8 cellular contexts compared by ENCODE assay signal in the genomic region with DNA sequence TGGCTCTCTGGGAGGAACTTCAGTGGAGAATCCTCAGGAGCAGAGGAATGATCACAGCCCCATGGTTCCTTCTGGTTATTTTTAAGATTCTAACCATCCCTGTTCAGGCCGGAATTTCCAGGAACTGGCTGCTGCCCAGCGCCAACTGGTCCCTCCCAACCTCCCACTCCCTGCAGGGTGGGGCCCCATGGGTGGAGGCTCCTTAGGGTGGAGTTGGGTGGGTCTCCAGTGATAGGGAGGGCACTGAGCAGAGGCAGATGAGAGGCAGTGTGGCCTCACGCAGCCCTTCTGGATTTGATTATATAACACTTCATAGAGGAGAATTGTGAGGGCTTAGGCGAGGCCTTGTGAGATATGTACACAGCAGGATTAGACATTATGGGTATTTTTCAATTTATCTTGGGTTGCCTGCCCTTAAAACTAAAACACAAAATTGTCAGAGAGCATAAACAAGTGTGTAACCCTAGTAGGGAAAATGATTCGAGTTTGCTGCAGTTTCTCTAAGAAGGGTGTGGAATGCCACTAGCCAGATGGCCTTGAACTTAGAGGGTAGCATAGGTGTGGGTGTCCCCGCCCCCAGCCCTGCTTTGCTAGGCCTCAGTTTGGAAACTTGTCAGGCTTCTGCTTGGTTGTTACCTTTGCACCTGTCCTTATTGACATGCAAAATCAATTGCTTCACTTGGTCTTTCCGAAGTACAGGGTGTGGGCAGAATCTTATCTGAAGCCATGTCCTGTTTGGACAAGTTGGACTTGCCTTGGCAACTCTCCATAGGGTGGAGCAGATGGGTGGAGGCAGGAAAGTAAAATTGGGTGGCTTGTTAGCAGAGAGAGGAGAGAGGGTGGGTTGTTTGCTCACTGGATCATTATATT. TPM values are rescaled to one million over a fixed set of nuclear protein-coding genes. Genes with fewer than 3 reads are reported as not detected.
A peak's percentile ranks its signal among the peaks of the same experiment; 100 is the strongest.
DNase-seq lines count a peak whose midpoint lies in the region; ATAC-seq and TF ChIP-seq lines count a peak whose summit lies in the region.

No MANE protein-coding gene starts in this region.

- CTCF ChIA-PET in activated naive CD4-positive, alpha-beta T cell treated with anti-CD3 and anti-CD28 coated beads for 36 hours (lab: Charles Lee): interaction anchor here (0.6 to 6.3 kb wide), 10 partner anchors 10 to 610 kb away, joined by 4 to 101 read pairs (median 8); no protein-coding TSS in a partner anchor
- CTCF ChIA-PET in activated B cell treated with CpG ODN at 0.5 μM for 24 hours (lab: Charles Lee): interaction anchor here (0.6 to 7.2 kb wide), 8 partner anchors 54 to 611 kb away, joined by 3 to 221 read pairs (median 21); no protein-coding TSS in a partner anchor

- H3K27me3 ChIP-seq in heart right ventricle (no peaks in the 10 kb centered on the region), skeletal muscle satellite cell (ENCODE audit: control insufficient read depth, insufficient read depth, low read length) (no peaks in the 10 kb centered on the region)

- TF ChIP-seq CTCF in activated B cell treated with CpG ODN at 0.5 μM for 24 hours (IDR thresholded peaks at IDR 0.05): no peak
- no peak for TF ChIP-seq CTCF in heart right ventricle (IDR thresholded peaks at IDR 0.05)

- ATAC-seq in activated B cell treated with CpG ODN at 0.5 μM for 24 hours (ENCODE audit: low read depth) (no peak), heart right ventricle (peak; percentile 36 to 87 (median 70)), HG03108 (IDR thresholded peaks at IDR 0.05; ENCODE audit: unreplicated experiment) (no peak), GM18909 (IDR thresholded peaks at IDR 0.05; ENCODE audit: poor library complexity, unreplicated experiment) (no peak)

- H3K36me3 ChIP-seq in heart right ventricle (no peaks in the 10 kb centered on the region), skeletal muscle satellite cell (ENCODE audit: insufficient read depth, low read length) (no peaks in the 10 kb centered on the region)

- H3K4me1 Mint-ChIP-seq in activated naive CD4-positive, alpha-beta T cell treated with anti-CD3 and anti-CD28 coated beads for 36 hours (ENCODE audit: low read depth): peaks cover 89% of the 10 kb centered on the region
- peaks cover 79% of the 10 kb centered on the region for H3K4me1 Mint-ChIP-seq in activated B cell treated with CpG ODN at 0.5 μM for 24 hours

- H3K4me1 ChIP-seq in heart right ventricle (peaks cover 32 to 100% (median 99%) of the 10 kb centered on the region in 9 donors), skeletal muscle satellite cell (ENCODE audit: control insufficient read depth, insufficient read depth, low read length) (peaks cover 82% of the 10 kb centered on the region)

- H3K27ac ChIP-seq in heart right ventricle: peak overlapping the region; percentile 59 to 100 (median 99)

- peak overlapping the region; percentile 66 for H3K4me2 ChIP-seq in skeletal muscle satellite cell (ENCODE audit: low read length)

- intact Hi-C loops in activated naive CD4-positive, alpha-beta T cell treated with anti-CD3 and anti-CD28 coated beads for 36 hours (cut with micrococcal nuclease): loop anchor here (5.0 to 10.0 kb wide), 5 partner anchors 129 to 779 kb away; a partner anchor contains a TSS
- intact Hi-C loops in activated B cell treated with CpG ODN at 0.5 μM for 24 hours (cut with micrococcal nuclease) (loop anchor here (5.0 kb wide), 1 partner anchor 464 kb away; no protein-coding TSS in a partner anchor), heart right ventricle (cut with DNase I) (loop anchor here (2.0 to 10.0 kb wide), 12 partner anchors 149 to 619 kb away; no protein-coding TSS in a partner anchor)

- no peaks in the 10 kb centered on the region for H3K9me3 ChIP-seq in heart right ventricle
- no peaks in the 10 kb centered on the region for H3K9me3 ChIP-seq in skeletal muscle satellite cell (replicated peaks; ENCODE audit: low read length)

- H3K4me3 Mint-ChIP-seq in activated naive CD4-positive, alpha-beta T cell treated with anti-CD3 and anti-CD28 coated beads for 36 hours: no peak overlapping the region
- peak overlapping the region; percentile 4 for H3K4me3 Mint-ChIP-seq in activated B cell treated with CpG ODN at 0.5 μM for 24 hours

- POLR2A ChIA-PET in activated B cell treated with CpG ODN at 0.5 μM for 24 hours (lab: Charles Lee): no interaction called here

- H3K27ac Mint-ChIP-seq in activated naive CD4-positive, alpha-beta T cell treated with anti-CD3 and anti-CD28 coated beads for 36 hours: peak overlapping the region; percentile 92
- H3K27ac Mint-ChIP-seq in activated B cell treated with CpG ODN at 0.5 μM for 24 hours: peak overlapping the region; percentile 78

- WGBS in heart right ventricle, 2 donors: 14 to 20% methylated on average over 7 of the region's 7 CpGs

- DNase-seq in activated naive CD4-positive, alpha-beta T cell treated with anti-CD3 and anti-CD28 coated beads for 36 hours: no peak
- DNase-seq in activated naive CD4-positive, alpha-beta T cell treated with anti-CD3 and anti-CD28 coated beads, Interleukin-2, amount 50 U/mL, for 16 hours: no peak
- DNase-seq in activated B cell treated with CpG ODN at 0.5 μM for 24 hours: no peak
- DNase-seq in heart right ventricle: peak; percentile 60 to 72
- DNase-seq in pons (ENCODE audit: low spot score): no peak

- peak overlapping the region in 4 of 10 donors; percentile 11 to 32 (median 26) for H3K4me3 ChIP-seq in heart right ventricle
- H3K4me3 ChIP-seq in skeletal muscle satellite cell (ENCODE audit: low read length): peak overlapping the region; percentile 17

- no peaks in the 10 kb centered on the region for H3K27me3 Mint-ChIP-seq in activated naive CD4-positive, alpha-beta T cell treated with anti-CD3 and anti-CD28 coated beads for 36 hours (ENCODE audit: low read depth)
- no peaks in the 10 kb centered on the region for H3K27me3 Mint-ChIP-seq in activated B cell treated with CpG ODN at 0.5 μM for 24 hours

- peak overlapping the region; percentile 48 for H3K9ac ChIP-seq in skeletal muscle satellite cell (ENCODE audit: low read depth, low read length)

- peaks cover 3% of the 10 kb centered on the region for H3K36me3 Mint-ChIP-seq in activated naive CD4-positive, alpha-beta T cell treated with anti-CD3 and anti-CD28 coated beads for 36 hours (ENCODE audit: low read depth)
- H3K36me3 Mint-ChIP-seq in activated B cell treated with CpG ODN at 0.5 μM for 24 hours (ENCODE audit: low read depth): peaks cover 5% of the 10 kb centered on the region

- H3K9me3 Mint-ChIP-seq in activated naive CD4-positive, alpha-beta T cell treated with anti-CD3 and anti-CD28 coated beads for 36 hours: no peaks in the 10 kb centered on the region
- H3K9me3 Mint-ChIP-seq in activated B cell treated with CpG ODN at 0.5 μM for 24 hours: no peaks in the 10 kb centered on the region

RNA-seq across cellular contexts. Expression of a gene that starts 9.3 kb away (rescaled TPM):
- total RNA-seq in activated naive CD4-positive, alpha-beta T cell treated with anti-CD3 and anti-CD28 coated beads for 36 hours: 10 to 100 TPM; 15.2 to 15.8 TPM
- 14.5 and 15.9 TPM in 2 replicates for total RNA-seq in activated B cell treated with CpG ODN at 0.5 μM for 24 hours
- 10 to 100 TPM; 14.1 to 25.1 (median 20.0) TPM for total RNA-seq in heart right ventricle
- 10 to 100 TPM in 1 of 2 donors, 1 to 10 TPM in 1; 9.9 to 11.4 TPM for polyA plus RNA-seq in heart right ventricle
- total RNA-seq in skeletal muscle satellite cell (2012; rRNA removed): 8.3 and 9.4 TPM in 2 replicates

Comparison
In these comparisons a context has a peak if more than half of its experiments do, and no peak if none do; other contexts are left out.
1. DNase-seq: peak in heart right ventricle (2 of 2); none in activated naive CD4-positive, alpha-beta T cell treated with anti-CD3 and anti-CD28 coated beads for 36 hours (single experiment), activated naive CD4-positive, alpha-beta T cell treated with anti-CD3 and anti-CD28 coated beads, Interleukin-2, amount 50 U/mL, for 16 hours (single experiment), activated B cell treated with CpG ODN at 0.5 μM for 24 hours (single experiment) and pons (single experiment).
2. ATAC-seq: peak in heart right ventricle (8 of 8); none in activated B cell treated with CpG ODN at 0.5 μM for 24 hours (single experiment), HG03108 (single experiment) and GM18909 (single experiment).